In the genomic region with DNA sequence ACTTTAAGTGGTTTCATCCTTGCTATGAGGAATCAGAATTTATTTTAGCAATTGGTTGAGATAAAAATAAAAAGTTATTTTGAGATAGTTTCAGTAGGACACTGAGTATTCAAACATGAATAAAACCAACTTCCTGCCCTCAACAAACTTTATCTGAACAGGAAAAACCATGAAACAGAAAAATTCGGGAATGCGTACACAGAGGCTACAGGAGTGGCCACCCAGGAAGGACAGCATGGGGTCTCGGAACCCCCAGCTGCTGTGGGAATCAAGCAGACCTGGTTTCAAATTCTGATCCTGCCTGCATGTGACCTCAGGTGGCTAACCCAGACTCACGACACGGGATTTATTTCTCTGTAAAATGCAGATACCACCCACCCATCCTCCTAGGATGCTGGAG, we compare ENCODE assay signal across 15 cellular contexts. TPM values are rescaled to one million over a fixed set of nuclear protein-coding genes. Genes with fewer than 3 reads are reported as not detected.
"Had no signal": no experiment of that assay in that cellular context is flagged by ENCODE, and none has a peak within 500 bp of the region (broad histone marks: within the 10 kb centered on the region; RNA-seq: fewer than 3 reads in every experiment).

No MANE protein-coding gene starts in this region.

- H3K36me3 Mint-ChIP-seq: memory B cell had no signal

- DNase-seq: activated CD4-positive, alpha-beta T cell treated with anti-CD3 and anti-CD28 coated beads, Interleukin-2, amount 50 U/mL, for 4 hours; activated naive CD4-positive, alpha-beta T cell; adrenal gland; central memory CD4-positive, alpha-beta T cell; effector memory CD8-positive, alpha-beta T cell; gastrocnemius medialis; islet precursor cell; left ventricle myocardium inferior; retina; stimulated activated CD4-positive, alpha-beta T cell treated with anti-CD3 and anti-CD28 coated beads, Interleukin-4, amount 100 ng/mL, for 4 hours; thyroid gland had no signal

- H3K9ac ChIP-seq: parathyroid adenoma had no signal

- H3K9me3 ChIP-seq: adrenal gland, gastrocnemius medialis, thyroid gland had no signal

- H3K36me3 ChIP-seq: adrenal gland, gastrocnemius medialis, left ventricle myocardium inferior, thyroid gland had no signal

- H3K4me1 ChIP-seq: gastrocnemius medialis, parathyroid adenoma had no signal

- H3K4me3 ChIP-seq: adrenal gland, gastrocnemius medialis, left ventricle myocardium inferior, thyroid gland had no signal

- H3K27me3 Mint-ChIP-seq: effector memory CD8-positive, alpha-beta T cell had no signal

- H3K79me2 ChIP-seq: parathyroid adenoma had no signal

- H3K27ac Mint-ChIP-seq: effector memory CD8-positive, alpha-beta T cell had no signal

- H3K9me3 Mint-ChIP-seq: effector memory CD8-positive, alpha-beta T cell had no signal

- H2AFZ ChIP-seq: parathyroid adenoma had no signal

- H3K27ac ChIP-seq: epithelial cell of prostate, gastrocnemius medialis, left ventricle myocardium inferior, parathyroid adenoma, thyroid gland had no signal

- H3K27me3 ChIP-seq: adrenal gland, gastrocnemius medialis, thyroid gland had no signal

- ATAC-seq: effector memory CD8-positive, alpha-beta T cell; gastrocnemius medialis had no signal

RNA-seq across cellular contexts. Expression of gene GRID1, which starts 49.0 kb away (rescaled TPM):
- total RNA-seq: T-helper 2 cell treated with Interferon-gamma antibody and Interleukin-4, amounts not matched to agents 100 ng/mL and 5 ng/mL, for 36 hours had no signal
